In the genomic region with DNA sequence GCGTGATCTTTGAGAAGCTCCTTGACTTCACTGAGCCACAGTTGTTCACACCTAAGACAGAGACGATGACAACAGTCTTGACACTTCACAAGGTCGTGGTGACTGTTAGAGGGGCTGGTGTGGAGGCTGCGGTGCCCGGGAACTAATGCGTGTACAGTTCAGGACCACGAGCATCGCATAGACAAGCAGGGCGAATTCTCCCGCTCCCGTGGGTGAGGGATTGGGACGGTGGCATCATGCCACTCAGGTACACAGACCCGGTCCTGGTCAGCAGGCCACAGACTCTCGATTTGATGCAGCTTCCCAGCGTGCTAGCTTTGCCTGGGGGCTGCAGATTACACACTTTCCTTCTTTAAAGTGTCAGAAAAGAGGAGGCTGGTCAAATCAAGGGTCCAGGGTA, we compare ENCODE assay signal across 1 cellular context.
TF ChIP-seq lines count a peak whose summit lies in the region.

No MANE protein-coding gene starts in this region.

TF ChIP-seq in IMR-90, 13 proteins besides CTCF, POLR2A, EP300 and RAD21:
- TF ChIP-seq RFX5 (IDR thresholded peaks at IDR 0.05; ENCODE audit: low read depth, low read length) (no peak), CEBPB (IDR thresholded peaks at IDR 0.05; ENCODE audit: low read depth, low read length) (no peak), CHD1 (IDR thresholded peaks at IDR 0.05; ENCODE audit: low read depth, low read length) (no peak), SMC3 (IDR thresholded peaks at IDR 0.05; ENCODE audit: low read depth, low read length) (no peak), USF2 (IDR thresholded peaks at IDR 0.05; ENCODE audit: low read depth, low read length) (no peak), RCOR1 (IDR thresholded peaks at IDR 0.05; ENCODE audit: insufficient replicate concordance, low read length) (no peak), BHLHE40 (IDR thresholded peaks at IDR 0.05; ENCODE audit: low read depth, low read length) (no peak), MAZ (IDR thresholded peaks at IDR 0.05; ENCODE audit: borderline replicate concordance, low read depth, low read length) (no peak), FOS (IDR thresholded peaks at IDR 0.05; ENCODE audit: low read depth, low read length) (no peak), MXI1 (IDR thresholded peaks at IDR 0.05; ENCODE audit: borderline replicate concordance, low read depth, low read length) (no peak), MAFK (IDR thresholded peaks at IDR 0.05; ENCODE audit: low read depth, low read length) (no peak), NFE2L2 (IDR thresholded peaks at IDR 0.05; ENCODE audit: low read depth, low read length) (no peak), ELK1 (IDR thresholded peaks at IDR 0.05; ENCODE audit: borderline replicate concordance, low read depth, low read length) (no peak)
